ENCODE assay signal across 8 cellular contexts in the genomic region with DNA sequence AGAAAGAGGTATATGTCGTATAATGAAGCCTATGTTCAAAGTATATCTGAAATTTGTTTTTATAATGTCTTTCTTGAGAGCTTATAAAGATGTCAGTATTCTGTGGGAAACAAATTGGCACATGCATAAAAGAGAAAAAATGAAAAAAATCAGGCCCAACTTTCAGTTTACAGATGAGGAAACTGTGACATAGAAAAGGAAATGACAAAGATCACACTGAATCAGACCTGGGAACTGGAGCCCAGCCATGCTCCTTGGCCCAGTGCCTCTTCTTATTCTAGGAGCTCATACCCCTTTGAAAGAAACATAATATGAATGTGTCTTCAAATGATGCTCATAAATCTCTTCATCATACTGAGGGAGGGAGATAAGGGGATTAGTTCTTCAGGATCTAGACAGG. TPM values are rescaled to one million over a fixed set of nuclear protein-coding genes. Genes with fewer than 3 reads are reported as not detected.
DNase-seq lines count a peak whose midpoint lies in the region; ATAC-seq and TF ChIP-seq lines count a peak whose summit lies in the region.

No MANE protein-coding gene starts in this region.

- H3K27me3 Mint-ChIP-seq in dendritic cell treated with granulocyte-macrophage colony-stimulating factor and Interleukin-4, amounts not matched to agents 40 ng/mL and 50 ng/mL, for 4 days: no peaks in the 10 kb centered on the region
- H3K27me3 Mint-ChIP-seq in nephron progenitor cell (ENCODE audit: low read depth, poor library complexity): peaks cover 2% of the 10 kb centered on the region

- peaks cover 40% of the 10 kb centered on the region for H3K4me1 Mint-ChIP-seq in dendritic cell treated with granulocyte-macrophage colony-stimulating factor and Interleukin-4, amounts not matched to agents 40 ng/mL and 50 ng/mL, for 4 days (ENCODE audit: low read depth)
- peaks cover 21% of the 10 kb centered on the region for H3K4me1 Mint-ChIP-seq in nephron progenitor cell

- H3K4me2 ChIP-seq in DOHH2 (ENCODE audit: low read length): peak overlapping the region; percentile 86

- H3K4me1 ChIP-seq in DOHH2 (ENCODE audit: control insufficient read depth, low read length) (peaks cover 16% of the 10 kb centered on the region), NT2/D1 (ENCODE audit: insufficient read depth, insufficient read length) (no peaks in the 10 kb centered on the region), SJCRH30 (peaks cover 4% of the 10 kb centered on the region)

- peak overlapping the region; percentile 99 for H3K4me3 Mint-ChIP-seq in dendritic cell treated with granulocyte-macrophage colony-stimulating factor and Interleukin-4, amounts not matched to agents 40 ng/mL and 50 ng/mL, for 4 days
- peak overlapping the region; percentile 99 for H3K4me3 Mint-ChIP-seq in nephron progenitor cell

- DNase-seq in NT2/D1 (ENCODE audit: low read depth, low spot score) (no peak), nephron progenitor cell (no peak), SJCRH30 (no peak), NCI-H1092 (lab: John Stamatoyannopoulos, UW) (no peak)

- no peak overlapping the region for H3K27ac ChIP-seq in DOHH2 (ENCODE audit: low read depth, low read length)
- H3K27ac ChIP-seq in SJCRH30: no peak overlapping the region

- peaks cover 15% of the 10 kb centered on the region for H3K79me2 ChIP-seq in DOHH2 (ENCODE audit: control insufficient read depth, low read length)

- ATAC-seq in GM21723 (IDR thresholded peaks at IDR 0.05; ENCODE audit: unreplicated experiment): no peak
- ATAC-seq in GM21576 (IDR thresholded peaks at IDR 0.05; ENCODE audit: unreplicated experiment): no peak

- H3K9me3 Mint-ChIP-seq in dendritic cell treated with granulocyte-macrophage colony-stimulating factor and Interleukin-4, amounts not matched to agents 40 ng/mL and 50 ng/mL, for 4 days: no peaks in the 10 kb centered on the region
- H3K9me3 Mint-ChIP-seq in nephron progenitor cell: no peaks in the 10 kb centered on the region

- H3K27me3 ChIP-seq in DOHH2 (ENCODE audit: control insufficient read depth, low read length): no peaks in the 10 kb centered on the region
- no peaks in the 10 kb centered on the region for H3K27me3 ChIP-seq in NT2/D1 (ENCODE audit: insufficient read depth, insufficient read length)
- no peaks in the 10 kb centered on the region for H3K27me3 ChIP-seq in SJCRH30

- H3K36me3 ChIP-seq in DOHH2 (ENCODE audit: control insufficient read depth, low read length) (peaks cover 8% of the 10 kb centered on the region; the same call in 1 of the 2 replicates), NT2/D1 (ENCODE audit: insufficient read depth, insufficient read length, low read length) (peaks cover 47% of the 10 kb centered on the region), SJCRH30 (no peaks in the 10 kb centered on the region; the same call in 1 of the 2 replicates)

- H3K4me3 ChIP-seq in DOHH2 (ENCODE audit: low read length) (peak overlapping the region; percentile 75), NT2/D1 (ENCODE audit: insufficient read length, low read depth) (peak overlapping the region; percentile 99), SJCRH30 (no peak overlapping the region)

- TF ChIP-seq CTCF in DOHH2 (IDR thresholded peaks at IDR 0.05; ENCODE audit: low read depth, low read length, poor library complexity, severe bottlenecking) (no peak), nephron progenitor cell (IDR thresholded peaks at IDR 0.05) (no peak)

- H3K9me2 ChIP-seq in DOHH2 (replicated peaks; ENCODE audit: control insufficient read depth, low read length): no peaks in the 10 kb centered on the region

- H4K20me1 ChIP-seq in DOHH2 (ENCODE audit: control insufficient read depth, insufficient read depth, low read depth, low read length): no peaks in the 10 kb centered on the region

- H3K9me3 ChIP-seq in DOHH2 (ENCODE audit: control insufficient read depth, insufficient read depth, low read length): no peaks in the 10 kb centered on the region
- no peaks in the 10 kb centered on the region for H3K9me3 ChIP-seq in NT2/D1 (ENCODE audit: insufficient read depth, low read length)
- H3K9me3 ChIP-seq in SJCRH30 (replicated peaks): no peaks in the 10 kb centered on the region

- H3F3A ChIP-seq in DOHH2 (ENCODE audit: control insufficient read depth, insufficient read depth): 0 out of 2 replicates have a peak, but pooled peaks cover 4% of the 10 kb centered on the region

- no peak overlapping the region for H3K9ac ChIP-seq in NT2/D1 (ENCODE audit: insufficient read length, low read depth)

- H3K27ac Mint-ChIP-seq in dendritic cell treated with granulocyte-macrophage colony-stimulating factor and Interleukin-4, amounts not matched to agents 40 ng/mL and 50 ng/mL, for 4 days: peak overlapping the region; percentile 100
- no peak overlapping the region for H3K27ac Mint-ChIP-seq in nephron progenitor cell

- peaks cover 9% of the 10 kb centered on the region for H3K36me3 Mint-ChIP-seq in dendritic cell treated with granulocyte-macrophage colony-stimulating factor and Interleukin-4, amounts not matched to agents 40 ng/mL and 50 ng/mL, for 4 days (ENCODE audit: low read depth)
- H3K36me3 Mint-ChIP-seq in nephron progenitor cell (ENCODE audit: low read depth): peaks cover 24% of the 10 kb centered on the region

- intact Hi-C loops in dendritic cell treated with granulocyte-macrophage colony-stimulating factor and Interleukin-4, amounts not matched to agents 40 ng/mL and 50 ng/mL, for 4 days (cut with micrococcal nuclease): loop anchor here (2.0 kb wide), 1 partner anchor 58 kb away; no protein-coding TSS in a partner anchor

RNA-seq across cellular contexts. Expression of a gene that starts 48.4 kb away (rescaled TPM):
- 8.0 and 9.4 TPM in 2 replicates for total RNA-seq in SJCRH30 (2014; rRNA removed; shearing (Covaris generic))
